1 cellular context compared by ENCODE assay signal in the genomic region with DNA sequence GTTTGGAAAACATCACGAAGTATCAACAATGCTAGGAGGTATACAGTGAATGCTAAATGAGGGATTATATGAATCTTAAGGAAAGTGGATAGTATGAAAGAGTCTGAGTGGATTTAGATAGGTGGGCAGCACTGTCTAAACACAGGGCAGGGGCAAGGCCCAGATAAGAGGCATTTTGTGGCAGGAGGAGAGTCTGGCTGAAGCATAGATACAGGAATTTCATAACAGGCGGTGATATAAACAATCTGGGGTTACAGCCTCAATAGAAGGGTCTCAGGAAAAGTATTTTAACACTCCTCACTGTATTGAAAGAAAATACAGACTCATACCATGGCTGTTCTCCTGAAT.
TF ChIP-seq lines count a peak whose summit lies in the region.

No MANE protein-coding gene starts in this region.

TF ChIP-seq in SK-N-SH treated with all-trans-retinoic acid at 6 μM for 48 hours, 23 proteins besides CTCF, POLR2A, EP300 and RAD21 (continued from another document):
- TF ChIP-seq, protein P1, sequence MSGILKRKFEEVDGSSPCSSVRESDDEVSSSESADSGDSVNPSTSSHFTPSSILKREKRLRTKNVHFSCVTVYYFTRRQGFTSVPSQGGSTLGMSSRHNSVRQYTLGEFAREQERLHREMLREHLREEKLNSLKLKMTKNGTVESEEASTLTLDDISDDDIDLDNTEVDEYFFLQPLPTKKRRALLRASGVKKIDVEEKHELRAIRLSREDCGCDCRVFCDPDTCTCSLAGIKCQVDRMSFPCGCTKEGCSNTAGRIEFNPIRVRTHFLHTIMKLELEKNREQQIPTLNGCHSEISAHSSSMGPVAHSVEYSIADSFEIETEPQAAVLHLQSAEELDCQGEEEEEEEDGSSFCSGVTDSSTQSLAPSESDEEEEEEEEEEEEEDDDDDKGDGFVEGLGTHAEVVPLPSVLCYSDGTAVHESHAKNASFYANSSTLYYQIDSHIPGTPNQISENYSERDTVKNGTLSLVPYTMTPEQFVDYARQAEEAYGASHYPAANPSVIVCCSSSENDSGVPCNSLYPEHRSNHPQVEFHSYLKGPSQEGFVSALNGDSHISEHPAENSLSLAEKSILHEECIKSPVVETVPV (CRISPR knock-in tag; IDR thresholded peaks at IDR 0.05): no peak
- TF ChIP-seq, protein P2, sequence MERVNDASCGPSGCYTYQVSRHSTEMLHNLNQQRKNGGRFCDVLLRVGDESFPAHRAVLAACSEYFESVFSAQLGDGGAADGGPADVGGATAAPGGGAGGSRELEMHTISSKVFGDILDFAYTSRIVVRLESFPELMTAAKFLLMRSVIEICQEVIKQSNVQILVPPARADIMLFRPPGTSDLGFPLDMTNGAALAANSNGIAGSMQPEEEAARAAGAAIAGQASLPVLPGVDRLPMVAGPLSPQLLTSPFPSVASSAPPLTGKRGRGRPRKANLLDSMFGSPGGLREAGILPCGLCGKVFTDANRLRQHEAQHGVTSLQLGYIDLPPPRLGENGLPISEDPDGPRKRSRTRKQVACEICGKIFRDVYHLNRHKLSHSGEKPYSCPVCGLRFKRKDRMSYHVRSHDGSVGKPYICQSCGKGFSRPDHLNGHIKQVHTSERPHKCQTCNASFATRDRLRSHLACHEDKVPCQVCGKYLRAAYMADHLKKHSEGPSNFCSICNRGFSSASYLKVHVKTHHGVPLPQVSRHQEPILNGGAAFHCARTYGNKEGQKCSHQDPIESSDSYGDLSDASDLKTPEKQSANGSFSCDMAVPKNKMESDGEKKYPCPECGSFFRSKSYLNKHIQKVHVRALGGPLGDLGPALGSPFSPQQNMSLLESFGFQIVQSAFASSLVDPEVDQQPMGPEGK (CRISPR knock-in tag; IDR thresholded peaks at IDR 0.05; ENCODE audit: borderline replicate concordance): no peak
TF ChIP-seq in SK-N-SH treated with all-trans-retinoic acid at 6 μM for 48 hours: peak in this region for 1.
